19 cellular contexts compared by ENCODE assay signal in genomic region chr2:50318147-50318546, GRCh38.
DNase-seq lines count a peak whose midpoint lies in the region; ATAC-seq, FAIRE-seq and TF ChIP-seq lines count a peak whose summit lies in the region.
"Had no signal": no experiment of that assay in that cellular context is flagged by ENCODE, and none has a peak within 500 bp of the region (broad histone marks: within the 10 kb centered on the region; RNA-seq: fewer than 3 reads in every experiment).

No MANE protein-coding gene starts in this region.

- FAIRE-seq in urothelium cell line (lab: Jason Lieb, UNC), result no peak
- FAIRE-seq: HTR-8/SVneo had no signal

- H2AFZ ChIP-seq in neural progenitor cell (replicated peaks), result no peak overlapping the region

- H3F3A ChIP-seq in neural progenitor cell (ENCODE audit: low read depth), result no peaks in the 10 kb centered on the region

- no peaks in the 10 kb centered on the region for H3K9me3 Mint-ChIP-seq in neural progenitor cell

- H3K4me3 Mint-ChIP-seq in neural progenitor cell, result no peak overlapping the region
- H3K4me3 Mint-ChIP-seq: B cell; CD4-positive, alpha-beta memory T cell had no signal

- ATAC-seq in GM18502 (IDR thresholded peaks at IDR 0.05; ENCODE audit: poor library complexity, unreplicated experiment), result no peak
- ATAC-seq: Panc1, Right ventricle myocardium inferior had no signal

- H4K20me1 ChIP-seq in neural progenitor cell (ENCODE audit: low read depth), result no peaks in the 10 kb centered on the region

- H3K9me3 ChIP-seq in neural progenitor cell (ENCODE audit: low read depth), result no peaks in the 10 kb centered on the region

- H3K27me3 ChIP-seq in GM06990 (replicated peaks; ENCODE audit: control insufficient read depth, insufficient read depth, low read length) (no peaks in the 10 kb centered on the region), neural progenitor cell (no peaks in the 10 kb centered on the region)

- DNase-seq in GM06990 (ENCODE audit: extremely low read depth, insufficient read length) (no peak), RKO (ENCODE audit: low spot score) (peak; percentile 29), neural progenitor cell (ENCODE audit: low spot score) (no peak), urothelium cell line (ENCODE audit: low spot score) (no peak)
- DNase-seq in effector CD8-positive, alpha-beta T cell (lab: John Stamatoyannopoulos, UW), result no peak
- DNase-seq: CD4-positive, alpha-beta memory T cell; DMS79 treated with DMSO at 0.1 percent for 48 hours; H7; NCI-H1436 treated with DMSO at 0.1 percent for 48 hours; NCI-H2081 treated with DMSO at 0.1 percent for 48 hours; NCI-H510A treated with DMSO at 0.1 percent for 48 hours; T-helper 1 cell had no signal

- no peaks in the 10 kb centered on the region for H3K36me3 Mint-ChIP-seq in neural progenitor cell
- H3K36me3 Mint-ChIP-seq: CD4-positive, alpha-beta memory T cell had no signal

- H3K4me1 Mint-ChIP-seq in neural progenitor cell, result no peaks in the 10 kb centered on the region
- H3K4me1 Mint-ChIP-seq: B cell; CD4-positive, alpha-beta memory T cell had no signal

- no peaks in the 10 kb centered on the region for H3K79me2 ChIP-seq in neural progenitor cell (ENCODE audit: low read depth)

- H3K4me2 ChIP-seq in neural progenitor cell, result no peak overlapping the region

- no peak overlapping the region for H3K27ac Mint-ChIP-seq in neural progenitor cell
- H3K27ac Mint-ChIP-seq: B cell; CD4-positive, alpha-beta memory T cell had no signal

- TF ChIP-seq CTCF in GM06990 (IDR thresholded peaks at IDR 0.05; ENCODE audit: insufficient read depth, low read length, poor library complexity, severe bottlenecking) (peak; percentile 17), GM12875 (IDR thresholded peaks at IDR 0.05; ENCODE audit: borderline replicate concordance, insufficient read depth, low read depth, low read length) (peak; percentile 18; the same call in 1 of the 2 replicates), neural progenitor cell (IDR thresholded peaks at IDR 0.05) (peak; percentile 6)

- no peak overlapping the region for H3K27ac ChIP-seq in neural progenitor cell
- H3K27ac ChIP-seq: HL-60 had no signal

- H3K4me1 ChIP-seq in neural progenitor cell, result peaks cover 16% of the 10 kb centered on the region

- H3K36me3 ChIP-seq in GM06990 (ENCODE audit: control insufficient read depth, insufficient read depth, low read length) (no peaks in the 10 kb centered on the region), neural progenitor cell (peaks cover 4% of the 10 kb centered on the region)

- H3K4me3 ChIP-seq in GM06990 (replicated peaks; ENCODE audit: low read depth, low read length) (no peak overlapping the region), GM12875 (ENCODE audit: low read depth, low read length) (no peak overlapping the region), neural progenitor cell (no peak overlapping the region)

- H3K27me3 Mint-ChIP-seq in neural progenitor cell (ENCODE audit: insufficient read depth, low read depth), result no peaks in the 10 kb centered on the region
- H3K27me3 Mint-ChIP-seq: B cell; CD4-positive, alpha-beta memory T cell had no signal

- no peak overlapping the region for H3K9ac ChIP-seq in neural progenitor cell
